2 cellular contexts compared by ENCODE assay signal in the genomic region with DNA sequence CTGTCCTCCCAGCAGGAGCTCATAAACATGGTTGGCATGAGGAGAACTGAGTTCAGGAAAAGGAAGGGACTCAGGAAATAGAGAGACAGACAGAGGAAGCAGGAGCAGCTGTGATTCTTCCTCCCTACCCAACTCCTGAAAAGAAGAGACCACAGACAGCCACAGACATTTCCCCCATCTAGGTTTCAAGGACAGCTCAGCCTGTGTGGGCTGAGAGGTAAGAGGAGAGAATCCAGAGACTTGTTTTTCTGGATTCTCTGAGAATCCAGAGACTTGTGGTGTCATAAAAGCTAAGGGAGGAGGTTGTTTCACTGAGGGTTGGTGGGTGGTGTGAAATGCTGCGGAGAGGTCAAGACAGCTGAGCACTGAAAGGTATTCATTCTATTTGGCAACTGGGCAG.
TF ChIP-seq lines count a peak whose summit lies in the region.

No MANE protein-coding gene starts in this region.

TF ChIP-seq in PFSK-1, 5 proteins besides CTCF, POLR2A, EP300 and RAD21:
- TF ChIP-seq FOXP2 (optimal IDR thresholded peaks at IDR 0.05; ENCODE audit: borderline replicate concordance, extremely low read depth, extremely low read length, insufficient read depth) (peak; percentile 13), SIN3A (IDR thresholded peaks at IDR 0.05; ENCODE audit: borderline replicate concordance, insufficient read depth, low read length) (no peak)

TF ChIP-seq in endothelial cell of umbilical vein, 7 proteins besides CTCF, POLR2A, EP300 and RAD21:
- no peak for TF ChIP-seq EZH2 (IDR thresholded peaks at IDR 0.05; ENCODE audit: borderline replicate concordance, low read depth, low read length, severe bottlenecking)
- no peak for TF ChIP-seq MYC (IDR thresholded peaks at IDR 0.05; ENCODE audit: low read depth, low read length)
- TF ChIP-seq FOS (IDR thresholded peaks at IDR 0.05; ENCODE audit: borderline replicate concordance, insufficient read depth, low read length): no peak
- no peak for TF ChIP-seq POLR2AphosphoS5 (IDR thresholded peaks at IDR 0.05; ENCODE audit: insufficient read depth, low read depth, low read length)
- no peak for TF ChIP-seq JUN (IDR thresholded peaks at IDR 0.05; ENCODE audit: borderline replicate concordance, insufficient read depth, insufficient read length, low read depth)
- no peak for TF ChIP-seq MAX (IDR thresholded peaks at IDR 0.05; ENCODE audit: insufficient read depth, insufficient read length)
- no peak for TF ChIP-seq GATA2 (IDR thresholded peaks at IDR 0.05; ENCODE audit: insufficient read depth, insufficient read length, low read depth, low read length)
